ENCODE assay signal across 15 cellular contexts in the genomic region with DNA sequence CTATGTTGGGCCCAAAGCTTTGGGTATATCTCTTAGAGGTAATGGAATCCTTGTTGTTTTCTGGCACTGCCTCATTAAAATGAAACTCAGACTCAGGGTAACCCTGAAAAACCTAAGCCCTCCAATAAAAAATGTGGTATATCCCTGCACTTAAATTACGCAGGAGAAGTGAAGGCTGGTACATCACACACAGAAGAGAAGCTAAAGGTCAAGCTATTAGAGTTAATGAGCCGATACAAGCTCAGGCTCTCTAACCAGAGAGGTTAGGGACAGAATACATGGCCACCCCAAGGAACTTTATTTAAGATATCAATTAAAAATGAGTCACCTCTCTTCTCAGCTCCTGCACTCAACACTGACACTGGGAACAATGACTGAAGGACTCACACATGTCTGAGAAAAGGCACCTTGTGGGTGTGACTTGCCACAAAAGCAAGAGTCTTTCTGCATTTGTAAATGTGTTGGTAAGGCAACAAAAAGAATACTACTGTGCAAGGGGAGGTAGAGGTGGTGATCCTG.
A peak's percentile ranks its signal among the peaks of the same experiment; 100 is the strongest.
DNase-seq lines count a peak whose midpoint lies in the region; ATAC-seq and TF ChIP-seq lines count a peak whose summit lies in the region.
"Had no signal": no experiment of that assay in that cellular context is flagged by ENCODE, and none has a peak within 500 bp of the region (broad histone marks: within the 10 kb centered on the region; RNA-seq: fewer than 3 reads in every experiment).

No MANE protein-coding gene starts in this region.

- peaks cover 39% of the 10 kb centered on the region for H3K4me1 Mint-ChIP-seq in nephron progenitor cell
- H3K4me1 Mint-ChIP-seq: CD14-positive monocyte had no signal

- no peak overlapping the region for H3K4me3 Mint-ChIP-seq in nephron progenitor cell
- H3K4me3 Mint-ChIP-seq: CD14-positive monocyte; CD8-positive, alpha-beta T cell; HFFc6 had no signal

- peak overlapping the region; percentile 83 for H3K27ac Mint-ChIP-seq in nephron progenitor cell
- H3K27ac Mint-ChIP-seq: CD14-positive monocyte; CD8-positive, alpha-beta T cell; HFFc6 had no signal

- H3K9me3 Mint-ChIP-seq in nephron progenitor cell = peaks cover 36% of the 10 kb centered on the region
- H3K9me3 Mint-ChIP-seq: HFFc6 had no signal

- no peak overlapping the region for H3K4me3 ChIP-seq in epithelial cell of esophagus (ENCODE audit: low read length)
- H3K4me3 ChIP-seq: HAP-1 had no signal

- TF ChIP-seq CTCF in epithelial cell of esophagus (IDR thresholded peaks at IDR 0.05; ENCODE audit: insufficient read depth, low read depth, low read length, missing control alignments) (no peak), nephron progenitor cell (IDR thresholded peaks at IDR 0.05) (no peak)

- intact Hi-C loops in cardiac septum (cut with DNase I) = no loop called here

- peak; percentile 6 for DNase-seq in NCI-H146 (lab: John Stamatoyannopoulos, UW)
- DNase-seq in NCI-H146 treated with DMSO at 0.1 percent for 48 hours (lab: John Stamatoyannopoulos, UW; ENCODE audit: unreplicated experiment) = no peak
- DNase-seq in NCI-H69 (lab: John Stamatoyannopoulos, UW) = peak; percentile 80
- DNase-seq in epithelial cell of esophagus (ENCODE audit: low read depth) = peak; percentile 7
- no peak for DNase-seq in nephron progenitor cell
- no peak for DNase-seq in cardiac septum (ENCODE audit: low spot score)
- no peak for DNase-seq in activated T-cell treated with anti-CD3 and anti-CD28 coated beads, Interleukin-2, amount 50 U/mL, for 48 hours
- DNase-seq: Caco-2; CD8-positive, alpha-beta T cell; DMS53; GF-D8; HFFc6 had no signal

- no peaks in the 10 kb centered on the region for H3K27me3 Mint-ChIP-seq in nephron progenitor cell (ENCODE audit: low read depth, poor library complexity)

- H3K36me3 Mint-ChIP-seq in nephron progenitor cell (ENCODE audit: low read depth) = peaks cover 29% of the 10 kb centered on the region
- H3K36me3 Mint-ChIP-seq: CD14-positive monocyte had no signal

- no peak for ATAC-seq in GM18517 (IDR thresholded peaks at IDR 0.05; ENCODE audit: unreplicated experiment)
- ATAC-seq: CD8-positive, alpha-beta T cell had no signal

Comparison
In these comparisons a context has a peak if more than half of its experiments do, and no peak if none do; other contexts are left out.
1. DNase-seq: peak in NCI-H146 (single experiment), NCI-H69 (single experiment) and epithelial cell of esophagus (single experiment); none in NCI-H146 treated with DMSO at 0.1 percent for 48 hours (single experiment), nephron progenitor cell (single experiment), cardiac septum (single experiment) and activated T-cell treated with anti-CD3 and anti-CD28 coated beads, Interleukin-2, amount 50 U/mL, for 48 hours (0 of 2).